Comparison of ENCODE assay signal across 10 cellular contexts in genomic region chr9:110126457-110126856, GRCh38.
DNase-seq lines count a peak whose midpoint lies in the region; ATAC-seq and TF ChIP-seq lines count a peak whose summit lies in the region.
"Had no signal": no experiment of that assay in that cellular context is flagged by ENCODE, and none has a peak within 500 bp of the region (broad histone marks: within the 10 kb centered on the region; RNA-seq: fewer than 3 reads in every experiment).

No MANE protein-coding gene starts in this region.

- H3K4me1 ChIP-seq in HUES6 (ENCODE audit: control insufficient read depth, insufficient read depth, low read length): peaks cover 96% of the 10 kb centered on the region

- no peaks in the 10 kb centered on the region for H3K9me3 Mint-ChIP-seq in activated CD8-positive, alpha-beta T cell treated with anti-CD3 and anti-CD28 coated beads for 36 hours
- peaks cover 17% of the 10 kb centered on the region for H3K9me3 Mint-ChIP-seq in glutamatergic neuron (ENCODE audit: unreplicated experiment)

- CTCF ChIA-PET in activated CD8-positive, alpha-beta T cell treated with anti-CD3 and anti-CD28 coated beads for 36 hours (lab: Charles Lee): interaction anchor here (0.6 to 1.4 kb wide), 3 partner anchors 18 to 48 kb away, joined by 3 to 5 read pairs (median 3); no protein-coding TSS in a partner anchor

- TF ChIP-seq CTCF in activated CD8-positive, alpha-beta T cell treated with anti-CD3 and anti-CD28 coated beads for 36 hours (IDR thresholded peaks at IDR 0.05): no peak
- TF ChIP-seq CTCF in glutamatergic neuron (IDR thresholded peaks at IDR 0.05; ENCODE audit: partially characterized antibody, unreplicated experiment): no peak

- peak overlapping the region; percentile 35 for H3K9ac ChIP-seq in HUES6 (ENCODE audit: low read length)
- H3K9ac ChIP-seq: KMS-11 had no signal

- no peaks in the 10 kb centered on the region for H3K27me3 Mint-ChIP-seq in activated CD8-positive, alpha-beta T cell treated with anti-CD3 and anti-CD28 coated beads for 36 hours
- peaks cover 2% of the 10 kb centered on the region for H3K27me3 Mint-ChIP-seq in glutamatergic neuron (ENCODE audit: unreplicated experiment)

- H3K27me3 ChIP-seq in HUES6 (ENCODE audit: control insufficient read depth, insufficient read depth, low read length): no peaks in the 10 kb centered on the region; the same call in 1 of the 2 replicates

- H3K36me3 Mint-ChIP-seq in activated CD8-positive, alpha-beta T cell treated with anti-CD3 and anti-CD28 coated beads for 36 hours (ENCODE audit: low read depth): no peaks in the 10 kb centered on the region
- peaks cover under 1% of the 10 kb centered on the region for H3K36me3 Mint-ChIP-seq in glutamatergic neuron (ENCODE audit: unreplicated experiment)

- DNase-seq in activated CD8-positive, alpha-beta T cell treated with anti-CD3 and anti-CD28 coated beads for 36 hours: no peak
- DNase-seq in glutamatergic neuron (no peak), retina (no peak)
- no peak for DNase-seq in stimulated activated CD4-positive, alpha-beta T cell treated with anti-CD3 and anti-CD28 coated beads, Interleukin-4, amount 100 ng/mL, for 1 hour
- DNase-seq in effector CD4-positive, alpha-beta T cell: no peak
- no peak for DNase-seq in activated CD8-positive, alpha-beta memory T cell treated with anti-CD3 and anti-CD28 coated beads, Interleukin-2, amount 50 U/mL, for 48 hours
- DNase-seq: PC-3 had no signal

- no peaks in the 10 kb centered on the region for H3K9me3 ChIP-seq in HUES6 (ENCODE audit: control insufficient read depth, insufficient read depth, low read depth, low read length)

- intact Hi-C loops in activated CD8-positive, alpha-beta T cell treated with anti-CD3 and anti-CD28 coated beads for 36 hours (cut with micrococcal nuclease): no loop called here

- H3K4me1 Mint-ChIP-seq in activated CD8-positive, alpha-beta T cell treated with anti-CD3 and anti-CD28 coated beads for 36 hours (ENCODE audit: low read depth): peaks cover 19% of the 10 kb centered on the region
- peaks cover 71% of the 10 kb centered on the region for H3K4me1 Mint-ChIP-seq in glutamatergic neuron (ENCODE audit: low read depth, unreplicated experiment)

- H3K4me3 ChIP-seq in HUES6 (ENCODE audit: low read depth, low read length) (peak overlapping the region; percentile 6; the same call in 1 of the 2 replicates), skin epidermis (no peak overlapping the region)

- POLR2A ChIA-PET in activated CD8-positive, alpha-beta T cell treated with anti-CD3 and anti-CD28 coated beads for 36 hours (lab: Charles Lee): no interaction called here

- H3K36me3 ChIP-seq in HUES6 (ENCODE audit: control insufficient read depth, insufficient read depth, low read length): no peaks in the 10 kb centered on the region

- H3K27ac Mint-ChIP-seq in activated CD8-positive, alpha-beta T cell treated with anti-CD3 and anti-CD28 coated beads for 36 hours: peak overlapping the region; percentile 58
- peak overlapping the region; percentile 94 for H3K27ac Mint-ChIP-seq in glutamatergic neuron (ENCODE audit: unreplicated experiment)

- ATAC-seq in activated CD8-positive, alpha-beta T cell treated with anti-CD3 and anti-CD28 coated beads for 36 hours: peak; percentile 30
- ATAC-seq: PC-3 had no signal

- no peak overlapping the region for H3K4me3 Mint-ChIP-seq in activated CD8-positive, alpha-beta T cell treated with anti-CD3 and anti-CD28 coated beads for 36 hours
- H3K4me3 Mint-ChIP-seq in glutamatergic neuron (ENCODE audit: unreplicated experiment): peak overlapping the region; percentile 83

- no peak overlapping the region; the same call in 1 of the 2 replicates for H3K27ac ChIP-seq in HUES6 (ENCODE audit: low read depth, low read length)
- H3K27ac ChIP-seq in skin epidermis: peak overlapping the region in 13 of 21 experiments; percentile 13 to 72 (median 49)
- H3K27ac ChIP-seq: KMS-11 had no signal
